Comparison of ENCODE assay signal across 6 cellular contexts in the genomic region with DNA sequence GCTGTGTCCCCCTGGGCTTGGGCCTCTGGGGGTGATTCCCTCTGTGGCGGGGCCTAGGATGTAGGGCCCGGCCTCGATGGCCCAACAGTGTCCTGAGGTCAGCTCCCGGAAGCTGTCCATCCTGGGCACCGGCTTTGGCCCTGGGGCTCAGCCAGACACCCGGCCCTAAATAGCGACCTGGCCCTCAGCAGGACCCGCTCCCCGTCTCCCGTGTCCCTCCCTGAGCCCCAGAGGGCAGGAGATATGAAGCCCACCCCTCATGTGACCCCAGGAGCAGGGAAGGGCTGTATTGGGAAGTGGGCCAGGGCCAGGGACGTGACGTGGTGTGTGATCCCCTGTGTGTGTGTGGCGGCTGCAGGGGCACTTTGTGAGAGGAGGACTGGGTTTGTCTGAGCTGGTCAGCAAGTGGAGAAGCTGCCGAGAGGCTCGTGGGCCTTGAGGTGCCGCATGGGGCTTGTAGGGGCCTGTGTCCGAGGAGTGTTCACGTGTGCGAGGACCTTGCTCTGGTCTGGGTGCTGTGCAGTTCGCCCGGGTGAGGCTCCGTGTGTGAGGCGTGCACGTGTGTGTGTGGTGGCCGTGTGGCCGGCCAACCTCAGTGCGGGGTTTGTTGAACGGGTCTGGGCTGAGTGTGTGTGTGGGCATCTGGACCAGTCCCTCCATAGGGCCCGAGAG.
DNase-seq lines count a peak whose midpoint lies in the region; ATAC-seq, FAIRE-seq and TF ChIP-seq lines count a peak whose summit lies in the region.
"Not testable (repeated sequence)": the region's sequence is repeated elsewhere in the genome, so short reads cannot be mapped to it uniquely, and the experiment has no call there.

No MANE protein-coding gene starts in this region.

- not testable (repeated sequence) for H3K4me3 ChIP-seq in RWPE2 (ENCODE audit: severe bottlenecking); kidney (ENCODE audit: low read length in 2 of 2); spleen

- POLR2A ChIA-PET in GM10248 (lab: Yijun Ruan, JAX): not testable (repeated sequence)

- not testable (repeated sequence) for H3K9me3 ChIP-seq in RWPE2 (ENCODE audit: severe bottlenecking); kidney (ENCODE audit: control insufficient read depth in 1 of 2, low read length in 2 of 2); spleen

- TF ChIP-seq CTCF in GM10248 (IDR thresholded peaks at IDR 0.05; ENCODE audit: control extremely low read depth, extremely low read depth, low read depth, missing control alignments); RWPE2 (IDR thresholded peaks at IDR 0.05; ENCODE audit: poor library complexity, severe bottlenecking); kidney (IDR thresholded peaks at IDR 0.05; ENCODE audit: borderline replicate concordance, extremely low read depth, insufficient read depth); spleen (IDR thresholded peaks at IDR 0.05 in 8 of 11, conservative IDR thresholded peaks at IDR 0.05 in 3 of 11): not testable (repeated sequence)

- intact Hi-C loops in kidney (cut with DNase I); spleen (cut with DNase I; ENCODE audit: low total_unique reads): not testable (repeated sequence)

- not testable (repeated sequence) for H3K27ac ChIP-seq in RWPE2 (ENCODE audit: poor library complexity, severe bottlenecking); kidney (ENCODE audit: low read depth in 2 of 2, low read length in 2 of 2); spleen

- TF ChIP-seq POLR2A in GM18505 (IDR thresholded peaks at IDR 0.05; ENCODE audit: borderline replicate concordance, extremely low read depth, insufficient read depth, insufficient read length): peak; percentile 40
- TF ChIP-seq POLR2A in spleen (IDR thresholded peaks at IDR 0.05): not testable (repeated sequence)

- FAIRE-seq in kidney (lab: Jason Lieb, UNC): not testable (repeated sequence)

- CTCF ChIA-PET in GM10248 (lab: Yijun Ruan, JAX): not testable (repeated sequence)

- WGBS in spleen, 5 donors: 82 to 94% (median 91%) methylated on average over 13 to 27 of the region's 29 CpGs

- H3K4me1 ChIP-seq in RWPE2 (ENCODE audit: insufficient read depth, poor library complexity, severe bottlenecking); kidney (ENCODE audit: control insufficient read depth in 1 of 2, insufficient read depth in 1 of 2, low read depth in 1 of 2, low read length in 2 of 2); spleen: not testable (repeated sequence)

- not testable (repeated sequence) for H3K27me3 ChIP-seq in RWPE2 (ENCODE audit: insufficient read depth, poor library complexity, severe bottlenecking); spleen (replicated peaks in 1 of 7)

- H3K36me3 ChIP-seq in RWPE2 (ENCODE audit: low read depth); kidney (ENCODE audit: control insufficient read depth in 1 of 2, insufficient read depth in 2 of 2, low read length in 2 of 2); spleen: not testable (repeated sequence)

- ATAC-seq in GM18505 (IDR thresholded peaks at IDR 0.05; ENCODE audit: unreplicated experiment): not testable (repeated sequence)
- 0 out of 3 replicates have a peak, but pooled peaks have one; percentile 31 for ATAC-seq in RWPE2 (ENCODE audit: low read depth)

- H3K9ac ChIP-seq in kidney (ENCODE audit: low read length in 2 of 2): not testable (repeated sequence)

- DNase-seq in GM10248 (ENCODE audit: extremely low spot score): peak; percentile 15
- DNase-seq in RWPE2 (ENCODE audit: low spot score): peak; percentile 77
- peak; percentile 28 for DNase-seq in activated CD8-positive, alpha-beta memory T cell treated with anti-CD3 and anti-CD28 coated beads, Interleukin-2, amount 50 U/mL, for 48 hours
- DNase-seq in kidney: peak; percentile 57
- DNase-seq in spleen: peak; percentile 73

Comparison
In these comparisons a context has a peak if more than half of its experiments do, and no peak if none do; other contexts are left out.
1. DNase-seq: peak in every context shown above with its lines; median percentile 77 in RWPE2; 73 in spleen; 57 in kidney; 28 in activated CD8-positive, alpha-beta memory T cell treated with anti-CD3 and anti-CD28 coated beads, Interleukin-2, amount 50 U/mL, for 48 hours; 15 in GM10248.